24 cellular contexts compared by ENCODE assay signal in the genomic region with DNA sequence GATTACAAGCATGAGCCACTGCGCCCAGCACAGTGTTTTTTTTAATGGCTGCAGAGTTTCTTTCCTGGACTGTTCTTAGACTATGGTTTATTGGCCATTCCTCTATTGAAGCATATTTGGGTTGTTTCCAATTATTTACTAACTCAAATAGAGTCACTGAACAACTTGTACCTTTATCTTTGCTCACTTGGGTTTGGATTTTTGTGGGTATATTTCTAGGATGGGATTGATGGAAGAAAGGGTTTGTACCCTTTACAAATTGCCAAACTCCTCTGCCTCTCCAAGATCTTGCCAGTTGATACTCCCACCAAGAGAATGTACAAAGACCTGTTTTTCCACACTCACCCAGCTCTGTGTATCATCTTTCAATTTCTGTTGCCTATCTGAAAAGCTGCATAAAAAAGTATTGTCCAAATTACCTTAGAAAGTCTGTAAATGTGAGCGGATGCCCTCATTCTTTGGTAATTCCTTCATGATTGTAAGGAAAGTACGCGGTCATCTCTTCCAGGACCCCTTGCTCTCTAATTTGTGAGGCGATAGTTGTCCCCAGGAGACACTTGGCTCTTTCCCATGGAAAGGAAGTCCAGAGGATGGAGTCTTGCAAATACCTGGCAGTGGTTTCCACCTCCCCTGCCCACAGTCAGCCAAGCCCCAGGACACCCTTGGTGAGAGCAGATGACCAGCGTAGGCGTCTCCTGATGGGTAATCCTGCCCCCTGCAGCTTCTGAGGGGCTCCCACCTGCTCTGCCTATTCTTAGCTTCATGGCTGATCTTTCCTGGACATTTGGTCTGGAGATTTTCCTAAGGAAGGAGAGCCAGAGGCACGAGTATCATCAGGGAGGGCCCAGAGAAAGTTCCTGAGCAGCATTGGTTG. TPM values are rescaled to one million over a fixed set of nuclear protein-coding genes. Genes with fewer than 3 reads are reported as not detected.
DNase-seq lines count a peak whose midpoint lies in the region; ATAC-seq, FAIRE-seq and TF ChIP-seq lines count a peak whose summit lies in the region.
"Had no signal": no experiment of that assay in that cellular context is flagged by ENCODE, and none has a peak within 500 bp of the region (broad histone marks: within the 10 kb centered on the region; RNA-seq: fewer than 3 reads in every experiment).

No MANE protein-coding gene starts in this region.

- no peak overlapping the region for H3K27ac Mint-ChIP-seq in WTC11
- H3K27ac Mint-ChIP-seq in activated CD8-positive, alpha-beta memory T cell treated with anti-CD3 and anti-CD28 coated beads, Interleukin-2, amount 10 ng/mL, durations not matched to agents 7 days and 5 days, result no peak overlapping the region
- H3K27ac Mint-ChIP-seq: CD14-positive monocyte, IgD-negative memory B cell had no signal

- H3F3A ChIP-seq in SK-N-SH (replicated peaks; ENCODE audit: insufficient read depth), result no peaks in the 10 kb centered on the region

- H3K9me3 ChIP-seq in Karpas-422 (ENCODE audit: low read length), result peaks cover 2% of the 10 kb centered on the region; the same call in 1 of the 2 replicates
- 0 out of 2 replicates have a peak, but pooled peaks cover 7% of the 10 kb centered on the region for H3K9me3 ChIP-seq in SK-N-SH
- H3K9me3 ChIP-seq: HAP-1 had no signal

- H3K79me2 ChIP-seq in Karpas-422 (ENCODE audit: low read length) (peaks cover 20% of the 10 kb centered on the region; the same call in 1 of the 2 replicates), SK-N-SH (ENCODE audit: insufficient read depth) (no peaks in the 10 kb centered on the region)

- H3K4me1 Mint-ChIP-seq in WTC11, result peaks cover 18% of the 10 kb centered on the region
- H3K4me1 Mint-ChIP-seq in activated CD8-positive, alpha-beta memory T cell treated with anti-CD3 and anti-CD28 coated beads, Interleukin-2, amount 10 ng/mL, durations not matched to agents 7 days and 5 days, result peaks cover 26% of the 10 kb centered on the region
- H3K4me1 Mint-ChIP-seq: CD14-positive monocyte had no signal

- TF ChIP-seq EP300 in SK-N-SH (IDR thresholded peaks at IDR 0.05; ENCODE audit: borderline replicate concordance in 1 of 2, low read depth in 1 of 2, low read length in 1 of 2), result no peak

- H3K9me3 Mint-ChIP-seq in WTC11, result peaks cover 16% of the 10 kb centered on the region
- peaks cover 2% of the 10 kb centered on the region for H3K9me3 Mint-ChIP-seq in activated CD8-positive, alpha-beta memory T cell treated with anti-CD3 and anti-CD28 coated beads, Interleukin-2, amount 10 ng/mL, durations not matched to agents 7 days and 5 days (ENCODE audit: low read depth)
- H3K9me3 Mint-ChIP-seq: IgD-negative memory B cell had no signal

- H3K4me3 ChIP-seq in Karpas-422 (ENCODE audit: low read length) (no peak overlapping the region), SK-N-SH (ENCODE audit: low read depth in 2 of 2, low read length in 1 of 2) (no peak overlapping the region)
- H3K4me3 ChIP-seq: GM23248, HAP-1 had no signal

- TF ChIP-seq POLR2A in H54 (IDR thresholded peaks at IDR 0.05; ENCODE audit: low read depth, low read length), result no peak

- H3K27me3 Mint-ChIP-seq in WTC11 (ENCODE audit: low read depth), result no peaks in the 10 kb centered on the region
- H3K27me3 Mint-ChIP-seq in activated CD8-positive, alpha-beta memory T cell treated with anti-CD3 and anti-CD28 coated beads, Interleukin-2, amount 10 ng/mL, durations not matched to agents 7 days and 5 days, result peaks cover 4% of the 10 kb centered on the region
- H3K27me3 Mint-ChIP-seq: IgD-negative memory B cell had no signal

- ATAC-seq in WTC11, result no peak
- no peak for ATAC-seq in activated CD8-positive, alpha-beta memory T cell treated with anti-CD3 and anti-CD28 coated beads, Interleukin-2, amount 10 ng/mL, durations not matched to agents 7 days and 5 days

- 92% methylated on average over 8 of the region's 8 CpGs for WGBS in SK-N-SH (ENCODE audit: low lambda C conversion rate)

- H3K4me3 Mint-ChIP-seq in WTC11, result no peak overlapping the region
- no peak overlapping the region for H3K4me3 Mint-ChIP-seq in activated CD8-positive, alpha-beta memory T cell treated with anti-CD3 and anti-CD28 coated beads, Interleukin-2, amount 10 ng/mL, durations not matched to agents 7 days and 5 days
- H3K4me3 Mint-ChIP-seq: CD14-positive monocyte, IgD-negative memory B cell had no signal

- H3K9ac ChIP-seq in Karpas-422 (ENCODE audit: low read length) (no peak overlapping the region), SK-N-SH (no peak overlapping the region)
- H3K9ac ChIP-seq: GM23248 had no signal

- peaks cover 69% of the 10 kb centered on the region for H3K4me1 ChIP-seq in Karpas-422 (ENCODE audit: low read length)
- H3K4me1 ChIP-seq in SK-N-SH (ENCODE audit: control insufficient read depth in 1 of 2, insufficient read depth in 2 of 2, low read depth in 1 of 2, low read length in 1 of 2), result peaks cover 0 to 5% of the 10 kb centered on the region in 2 experiments; a peak in 1 of 4 replicates
- H3K4me1 ChIP-seq: HAP-1 had no signal

- H4K20me1 ChIP-seq in Karpas-422 (ENCODE audit: insufficient read depth, low read depth, low read length) (no peaks in the 10 kb centered on the region), SK-N-SH (ENCODE audit: insufficient read depth) (no peaks in the 10 kb centered on the region)

- H3K27me3 ChIP-seq in Karpas-422 (ENCODE audit: low read length), result no peaks in the 10 kb centered on the region
- H3K27me3 ChIP-seq in SK-N-SH (ENCODE audit: insufficient read depth), result no peaks in the 10 kb centered on the region

- peaks cover 49% of the 10 kb centered on the region for H3K36me3 ChIP-seq in Karpas-422 (ENCODE audit: insufficient read depth, low read length)
- peaks cover 0 to 2% of the 10 kb centered on the region in 2 experiments for H3K36me3 ChIP-seq in SK-N-SH (replicated peaks in 1 of 2; ENCODE audit: control insufficient read depth in 1 of 2, insufficient read depth in 2 of 2, low read length in 1 of 2)
- H3K36me3 ChIP-seq: HAP-1 had no signal

- peaks cover 8% of the 10 kb centered on the region for H3K36me3 Mint-ChIP-seq in WTC11
- no peaks in the 10 kb centered on the region for H3K36me3 Mint-ChIP-seq in activated CD8-positive, alpha-beta memory T cell treated with anti-CD3 and anti-CD28 coated beads, Interleukin-2, amount 10 ng/mL, durations not matched to agents 7 days and 5 days
- H3K36me3 Mint-ChIP-seq: CD14-positive monocyte had no signal

- FAIRE-seq in H54 (lab: Jason Lieb, UNC), result no peak
- FAIRE-seq: A204.1 had no signal

- no peak for DNase-seq in Karpas-422
- DNase-seq in WTC11 (ENCODE audit: low spot score), result no peak
- no peak for DNase-seq in epithelial cell of prostate (ENCODE audit: low read depth, low spot score)
- DNase-seq in SKM-1 treated with dmso at 0.1 percent for 144 hours (lab: John Stamatoyannopoulos, UW; ENCODE audit: unreplicated experiment), result no peak
- no peak for DNase-seq in activated CD8-positive, alpha-beta memory T cell treated with anti-CD3 and anti-CD28 coated beads, Interleukin-2, amount 10 ng/mL, durations not matched to agents 7 days and 5 days
- no peak for DNase-seq in H54 (ENCODE audit: insufficient read length, low spot score)
- DNase-seq in SK-N-SH, result no peak
- DNase-seq: DMS53, EL, GM23248, Kasumi-1, NCI-H1092, NCI-H1436, NCI-H187 treated with DMSO at 0.1 percent for 48 hours, NCI-H2107, NCI-H446 treated with DMSO at 0.1 percent for 48 hours, NCI-H526 treated with DMSO at 0.1 percent for 48 hours, OCI-M1, SHP77 had no signal

- H3K27ac ChIP-seq in 22Rv1 (peak overlapping the region; percentile 100), Karpas-422 (ENCODE audit: low read length) (peak overlapping the region; percentile 35), epithelial cell of prostate (peak overlapping the region; percentile 7), SK-N-SH (ENCODE audit: low read depth in 2 of 2, low read length in 1 of 2) (no peak overlapping the region)
- H3K27ac ChIP-seq: GM23248 had no signal

- no peak for TF ChIP-seq RAD21 in SK-N-SH (IDR thresholded peaks at IDR 0.05; ENCODE audit: low read length)

- TF ChIP-seq CTCF in 22Rv1 (IDR thresholded peaks at IDR 0.05) (no peak), WTC11 (IDR thresholded peaks at IDR 0.05) (no peak), SK-N-SH (IDR thresholded peaks at IDR 0.05) (no peak)

- CTCF ChIA-PET in WTC11 (lab: Charles Lee) (no interaction called here), SK-N-SH (lab: Yijun Ruan, JAX) (no interaction called here)
- CTCF ChIA-PET in activated CD8-positive, alpha-beta memory T cell treated with anti-CD3 and anti-CD28 coated beads, Interleukin-2, amount 10 ng/mL, durations not matched to agents 7 days and 5 days (lab: Charles Lee), result interaction anchor here (0.7 kb wide), 1 partner anchor 391 kb away, joined by 3 read pairs; no protein-coding TSS in a partner anchor

- H2AFZ ChIP-seq in Karpas-422 (ENCODE audit: low read length), result no peak overlapping the region
- no peak overlapping the region for H2AFZ ChIP-seq in SK-N-SH (ENCODE audit: low read depth)
- H2AFZ ChIP-seq: GM23248 had no signal

- H3K4me2 ChIP-seq in Karpas-422 (ENCODE audit: low read depth, low read length, poor library complexity, severe bottlenecking) (no peak overlapping the region), SK-N-SH (no peak overlapping the region)

- H3K9me2 ChIP-seq in Karpas-422 (replicated peaks; ENCODE audit: insufficient read depth, low read length), result no peaks in the 10 kb centered on the region
- H3K9me2 ChIP-seq in SK-N-SH, result no peaks in the 10 kb centered on the region

- POLR2A ChIA-PET in WTC11 (lab: Charles Lee), result no interaction called here
- POLR2A ChIA-PET in SK-N-SH (lab: Yijun Ruan, JAX), result no interaction called here

TF ChIP-seq in WTC11, 78 proteins besides CTCF, POLR2A, EP300 and RAD21:
- TF ChIP-seq ETV6 (CRISPR knock-in tag; IDR thresholded peaks at IDR 0.05), result no peak
- TF ChIP-seq ZNF423 (CRISPR knock-in tag; IDR thresholded peaks at IDR 0.05), result 0 out of 2 replicates have a peak, but pooled peaks have one; percentile 24

TF ChIP-seq in SK-N-SH, 30 proteins besides CTCF, POLR2A, EP300 and RAD21 (continues in another document):
- TF ChIP-seq FOXM1 (IDR thresholded peaks at IDR 0.05; ENCODE audit: low read depth), result no peak
- TF ChIP-seq CHD2 (IDR thresholded peaks at IDR 0.05; ENCODE audit: low read length, partially characterized antibody), result no peak
- TF ChIP-seq FOXJ3 (CRISPR knock-in tag; IDR thresholded peaks at IDR 0.05), result no peak
- TF ChIP-seq SIN3A (IDR thresholded peaks at IDR 0.05; ENCODE audit: borderline replicate concordance, low read depth, low read length), result no peak
- no peak for TF ChIP-seq TCF12 (IDR thresholded peaks at IDR 0.05)
- no peak for TF ChIP-seq JUND (IDR thresholded peaks at IDR 0.05)
- no peak for TF ChIP-seq ELF1 (IDR thresholded peaks at IDR 0.05)
- no peak for TF ChIP-seq POLR2AphosphoS5 (IDR thresholded peaks at IDR 0.05; ENCODE audit: low read depth, low read length)
- TF ChIP-seq MXI1 (IDR thresholded peaks at IDR 0.05; ENCODE audit: low read depth, low read length), result no peak

RNA-seq across cellular contexts. Expression of a gene that starts 33.0 kb away (rescaled TPM):
- 17.0 and 30.0 TPM in 2 replicates for total RNA-seq in Karpas-422 (2014; rRNA removed; shearing (Covaris generic); ENCODE audit: low replicate concordance)
- total RNA-seq in WTC11 (2021), result 0.66 to 1.1 TPM (median 0.71 TPM) in 3 replicates
- 1 to 10 TPM in 1 of 2 experiments, under 1 TPM in 1; 0.37 to 1.1 TPM for total RNA-seq in activated CD8-positive, alpha-beta memory T cell treated with anti-CD3 and anti-CD28 coated beads, Interleukin-2, amount 10 ng/mL, durations not matched to agents 7 days and 5 days
- polyA plus RNA-seq in SK-N-SH (2012; rRNA removed), result 0.94 and 1.3 TPM in 2 replicates
- 0.76 and 1.1 TPM in 2 replicates for polyA plus RNA-seq in SK-N-SH (2012; cell fraction: cytosol; rRNA removed)
- polyA plus RNA-seq in SK-N-SH (2012; cell fraction: nucleus; rRNA removed), result 1.2 and 2.1 TPM in 2 replicates
- polyA plus RNA-seq: CD14-positive monocyte had no signal

Comparison
In these comparisons a context has a peak if more than half of its experiments do, and no peak if none do; other contexts are left out.
1. H3K27ac ChIP-seq: peak in 22Rv1 (single experiment), Karpas-422 (single experiment) and epithelial cell of prostate (single experiment); none in SK-N-SH (0 of 2).